Comparison of ENCODE assay signal across 1 cellular context in the genomic region with DNA sequence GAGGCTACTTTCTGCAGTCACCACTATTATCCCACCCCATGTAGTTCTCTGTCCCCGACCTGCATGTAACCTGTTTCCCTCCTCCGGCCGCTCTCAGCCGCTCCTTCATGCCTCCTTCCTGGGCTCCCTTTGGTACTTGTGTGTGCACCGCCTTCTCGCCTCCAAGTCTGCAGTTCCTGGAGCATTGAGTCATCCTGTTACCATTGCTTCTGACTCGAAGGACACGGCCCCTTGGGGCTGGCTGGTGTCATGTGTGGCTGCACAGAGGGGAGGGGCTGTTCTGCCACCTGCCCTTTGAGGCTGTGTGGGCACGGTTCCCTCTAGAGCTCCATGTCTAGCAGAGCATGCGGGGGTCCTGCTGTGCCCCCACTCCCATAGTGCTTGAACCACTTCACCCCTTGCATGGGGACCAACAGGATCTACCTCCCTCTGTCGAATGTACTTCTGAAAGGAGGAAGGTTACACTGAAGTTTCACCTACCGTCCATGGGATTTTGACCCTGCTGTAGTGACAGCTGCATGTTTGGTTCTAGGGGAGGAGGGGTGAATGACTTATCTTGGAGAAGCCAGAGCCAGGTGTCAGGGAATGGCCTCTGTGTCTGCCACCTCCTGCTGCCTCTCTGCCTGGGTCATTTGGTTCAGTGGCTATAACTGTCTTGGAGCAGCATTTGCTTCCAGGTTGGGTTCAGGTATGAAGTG.
TF ChIP-seq lines count a peak whose summit lies in the region.

No MANE protein-coding gene starts in this region.

TF ChIP-seq in GM23338, 12 proteins besides CTCF, POLR2A, EP300 and RAD21 (continued from another document):
- TF ChIP-seq, protein P1, sequence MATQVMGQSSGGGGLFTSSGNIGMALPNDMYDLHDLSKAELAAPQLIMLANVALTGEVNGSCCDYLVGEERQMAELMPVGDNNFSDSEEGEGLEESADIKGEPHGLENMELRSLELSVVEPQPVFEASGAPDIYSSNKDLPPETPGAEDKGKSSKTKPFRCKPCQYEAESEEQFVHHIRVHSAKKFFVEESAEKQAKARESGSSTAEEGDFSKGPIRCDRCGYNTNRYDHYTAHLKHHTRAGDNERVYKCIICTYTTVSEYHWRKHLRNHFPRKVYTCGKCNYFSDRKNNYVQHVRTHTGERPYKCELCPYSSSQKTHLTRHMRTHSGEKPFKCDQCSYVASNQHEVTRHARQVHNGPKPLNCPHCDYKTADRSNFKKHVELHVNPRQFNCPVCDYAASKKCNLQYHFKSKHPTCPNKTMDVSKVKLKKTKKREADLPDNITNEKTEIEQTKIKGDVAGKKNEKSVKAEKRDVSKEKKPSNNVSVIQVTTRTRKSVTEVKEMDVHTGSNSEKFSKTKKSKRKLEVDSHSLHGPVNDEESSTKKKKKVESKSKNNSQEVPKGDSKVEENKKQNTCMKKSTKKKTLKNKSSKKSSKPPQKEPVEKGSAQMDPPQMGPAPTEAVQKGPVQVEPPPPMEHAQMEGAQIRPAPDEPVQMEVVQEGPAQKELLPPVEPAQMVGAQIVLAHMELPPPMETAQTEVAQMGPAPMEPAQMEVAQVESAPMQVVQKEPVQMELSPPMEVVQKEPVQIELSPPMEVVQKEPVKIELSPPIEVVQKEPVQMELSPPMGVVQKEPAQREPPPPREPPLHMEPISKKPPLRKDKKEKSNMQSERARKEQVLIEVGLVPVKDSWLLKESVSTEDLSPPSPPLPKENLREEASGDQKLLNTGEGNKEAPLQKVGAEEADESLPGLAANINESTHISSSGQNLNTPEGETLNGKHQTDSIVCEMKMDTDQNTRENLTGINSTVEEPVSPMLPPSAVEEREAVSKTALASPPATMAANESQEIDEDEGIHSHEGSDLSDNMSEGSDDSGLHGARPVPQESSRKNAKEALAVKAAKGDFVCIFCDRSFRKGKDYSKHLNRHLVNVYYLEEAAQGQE (IDR thresholded peaks at IDR 0.05; ENCODE audit: unreplicated experiment) = no peak
- no peak for TF ChIP-seq STAT1 (IDR thresholded peaks at IDR 0.05; ENCODE audit: unreplicated experiment)
